ENCODE assay signal across 15 cellular contexts in the genomic region with DNA sequence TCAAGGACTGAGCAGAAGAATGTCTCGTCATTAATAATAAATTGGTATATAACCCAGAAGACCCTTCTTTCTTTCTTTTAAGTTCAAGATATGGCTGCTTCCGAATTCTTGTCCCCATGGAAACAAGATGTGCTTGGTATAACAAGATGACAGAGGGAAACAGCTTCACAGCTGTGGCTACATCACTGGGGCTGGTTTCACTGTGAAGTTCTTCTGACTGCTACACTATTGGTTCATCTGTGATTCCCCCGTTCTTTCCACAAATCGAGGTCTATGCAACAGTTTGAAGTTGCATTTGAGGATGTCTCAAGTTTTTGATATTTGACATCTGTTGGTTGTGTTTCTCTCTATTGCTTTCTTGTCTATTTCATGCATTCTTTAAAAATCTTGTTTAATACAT. TPM values are rescaled to one million over a fixed set of nuclear protein-coding genes. Genes with fewer than 3 reads are reported as not detected.
DNase-seq lines count a peak whose midpoint lies in the region; ATAC-seq and TF ChIP-seq lines count a peak whose summit lies in the region.
"Had no signal": no experiment of that assay in that cellular context is flagged by ENCODE, and none has a peak within 500 bp of the region (broad histone marks: within the 10 kb centered on the region; RNA-seq: fewer than 3 reads in every experiment).

No MANE protein-coding gene starts in this region.

- no TSS peak for BruUV-seq in OCI-LY7 (replicated peaks; lab: Mats Ljungman, UMichigan)

- H3K4me3 Mint-ChIP-seq in CD4-positive, alpha-beta T cell = no peak overlapping the region
- no peak overlapping the region for H3K4me3 Mint-ChIP-seq in activated T-helper 1 cell treated with anti-CD3 and anti-CD28 coated beads, Interleukin-12 subunit alpha, Interleukin-12 subunit beta, Interleukin-2, Interleukin-4 antibody, amounts not matched to agents 30 ng/mL and 10 ng/mL and 1 ng/mL, durations not matched to agents 14 hours and 24 hours and 36 hours
- no peak overlapping the region for H3K4me3 Mint-ChIP-seq in memory B cell
- H3K4me3 Mint-ChIP-seq: GM23338, neural crest cell had no signal

- H3K4me3 ChIP-seq in OCI-LY7 (ENCODE audit: low read depth, low read length, poor library complexity, severe bottlenecking) = no peak overlapping the region
- no peak overlapping the region for H3K4me3 ChIP-seq in MG63
- H3K4me3 ChIP-seq: gastrocnemius medialis, GM23338, smooth muscle cell had no signal

- POLR2A ChIA-PET in CD4-positive, alpha-beta T cell (lab: Charles Lee) = interaction anchor here (2.8 to 3.4 kb wide), 2 partner anchors 10 to 25 kb away, joined by 10 to 24 read pairs; a partner anchor contains a TSS
- POLR2A ChIA-PET in OCI-LY7 (lab: Charles Lee) = no interaction called here

- H4K20me1 ChIP-seq in OCI-LY7 (ENCODE audit: insufficient read depth, low read length) = no peaks in the 10 kb centered on the region

- H3K27me3 Mint-ChIP-seq in CD4-positive, alpha-beta T cell = no peaks in the 10 kb centered on the region
- no peaks in the 10 kb centered on the region for H3K27me3 Mint-ChIP-seq in activated T-helper 1 cell treated with anti-CD3 and anti-CD28 coated beads, Interleukin-12 subunit alpha, Interleukin-12 subunit beta, Interleukin-2, Interleukin-4 antibody, amounts not matched to agents 30 ng/mL and 10 ng/mL and 1 ng/mL, durations not matched to agents 14 hours and 24 hours and 36 hours (ENCODE audit: insufficient read depth)
- no peaks in the 10 kb centered on the region for H3K27me3 Mint-ChIP-seq in memory B cell

- ATAC-seq in CD4-positive, alpha-beta T cell (ENCODE audit: poor library complexity) = peak; percentile 92
- ATAC-seq in HG03175 (IDR thresholded peaks at IDR 0.05; ENCODE audit: unreplicated experiment) (peak; percentile 52), memory B cell (ENCODE audit: low read depth) (peak; percentile 90)
- ATAC-seq: gastrocnemius medialis, GM23338 had no signal

- no peaks in the 10 kb centered on the region for H3K4me1 ChIP-seq in OCI-LY7 (ENCODE audit: insufficient read depth, low read length, poor library complexity, severe bottlenecking)
- H3K4me1 ChIP-seq: gastrocnemius medialis had no signal

- H3K4me2 ChIP-seq in OCI-LY7 (ENCODE audit: low read length) = no peak overlapping the region
- H3K4me2 ChIP-seq: GM23338, smooth muscle cell had no signal

- H3K27ac Mint-ChIP-seq in CD4-positive, alpha-beta T cell = peak overlapping the region; percentile 74
- H3K27ac Mint-ChIP-seq in activated T-helper 1 cell treated with anti-CD3 and anti-CD28 coated beads, Interleukin-12 subunit alpha, Interleukin-12 subunit beta, Interleukin-2, Interleukin-4 antibody, amounts not matched to agents 30 ng/mL and 10 ng/mL and 1 ng/mL, durations not matched to agents 14 hours and 24 hours and 36 hours = peak overlapping the region; percentile 75
- H3K27ac Mint-ChIP-seq in memory B cell = no peak overlapping the region
- H3K27ac Mint-ChIP-seq: GM23338 had no signal

- no peak for TF ChIP-seq CTCF in CD4-positive, alpha-beta T cell (IDR thresholded peaks at IDR 0.05)
- no peak for TF ChIP-seq CTCF in OCI-LY7 (conservative IDR thresholded peaks at IDR 0.05; ENCODE audit: low read length)

- DNase-seq in CD4-positive, alpha-beta T cell = peak in 2 of 10 experiments; percentile 11 to 34
- DNase-seq in activated T-helper 1 cell treated with anti-CD3 and anti-CD28 coated beads, Interleukin-12 subunit alpha, Interleukin-12 subunit beta, Interleukin-2, Interleukin-4 antibody, amounts not matched to agents 30 ng/mL and 10 ng/mL and 1 ng/mL, durations not matched to agents 14 hours and 24 hours and 36 hours (ENCODE audit: low spot score) = peak; percentile 59
- DNase-seq in memory B cell (ENCODE audit: low spot score in 2 of 2) (no peak), OCI-LY7 (ENCODE audit: low spot score) (no peak), MG63 (no peak), NCI-H1694 (lab: John Stamatoyannopoulos, UW) (no peak), SK-N-DZ (ENCODE audit: low spot score) (no peak)
- DNase-seq: dermis blood vessel endothelial cell, gastrocnemius medialis, kidney glomerular epithelial cell had no signal

- H3K9me2 ChIP-seq in OCI-LY7 (ENCODE audit: insufficient read depth, low read length) = no peaks in the 10 kb centered on the region

- no peaks in the 10 kb centered on the region for H3K36me3 Mint-ChIP-seq in CD4-positive, alpha-beta T cell (ENCODE audit: low read depth)
- H3K36me3 Mint-ChIP-seq in activated T-helper 1 cell treated with anti-CD3 and anti-CD28 coated beads, Interleukin-12 subunit alpha, Interleukin-12 subunit beta, Interleukin-2, Interleukin-4 antibody, amounts not matched to agents 30 ng/mL and 10 ng/mL and 1 ng/mL, durations not matched to agents 14 hours and 24 hours and 36 hours (ENCODE audit: low read depth) = peaks cover 4% of the 10 kb centered on the region
- no peaks in the 10 kb centered on the region for H3K36me3 Mint-ChIP-seq in memory B cell

- H2AFZ ChIP-seq in OCI-LY7 (ENCODE audit: low read length) = no peak overlapping the region
- H2AFZ ChIP-seq: GM23338 had no signal

- no peaks in the 10 kb centered on the region for H3K27me3 ChIP-seq in CD4-positive, alpha-beta T cell (ENCODE audit: control insufficient read depth, insufficient read depth, low read length)
- no peaks in the 10 kb centered on the region for H3K27me3 ChIP-seq in MG63
- H3K27me3 ChIP-seq: gastrocnemius medialis had no signal

- H3K4me1 Mint-ChIP-seq in CD4-positive, alpha-beta T cell (ENCODE audit: low read depth) = peaks cover 42% of the 10 kb centered on the region
- peaks cover 55% of the 10 kb centered on the region for H3K4me1 Mint-ChIP-seq in activated T-helper 1 cell treated with anti-CD3 and anti-CD28 coated beads, Interleukin-12 subunit alpha, Interleukin-12 subunit beta, Interleukin-2, Interleukin-4 antibody, amounts not matched to agents 30 ng/mL and 10 ng/mL and 1 ng/mL, durations not matched to agents 14 hours and 24 hours and 36 hours (ENCODE audit: low read depth)
- peaks cover 12% of the 10 kb centered on the region for H3K4me1 Mint-ChIP-seq in memory B cell

- H3K9me3 Mint-ChIP-seq in CD4-positive, alpha-beta T cell = no peaks in the 10 kb centered on the region
- no peaks in the 10 kb centered on the region for H3K9me3 Mint-ChIP-seq in activated T-helper 1 cell treated with anti-CD3 and anti-CD28 coated beads, Interleukin-12 subunit alpha, Interleukin-12 subunit beta, Interleukin-2, Interleukin-4 antibody, amounts not matched to agents 30 ng/mL and 10 ng/mL and 1 ng/mL, durations not matched to agents 14 hours and 24 hours and 36 hours
- H3K9me3 Mint-ChIP-seq in memory B cell = no peaks in the 10 kb centered on the region
- H3K9me3 Mint-ChIP-seq: GM23338, neural crest cell had no signal

- H3K9me3 ChIP-seq in CD4-positive, alpha-beta T cell (ENCODE audit: control insufficient read depth, low read length) = no peaks in the 10 kb centered on the region
- no peaks in the 10 kb centered on the region for H3K9me3 ChIP-seq in OCI-LY7 (ENCODE audit: low read length)
- no peaks in the 10 kb centered on the region for H3K9me3 ChIP-seq in MG63
- H3K9me3 ChIP-seq: gastrocnemius medialis had no signal

- CTCF ChIA-PET in CD4-positive, alpha-beta T cell (lab: Charles Lee) = interaction anchor here (1.4 to 1.7 kb wide), 2 partner anchors 17 to 24 kb away, joined by 4 read pairs; no protein-coding TSS in a partner anchor
- CTCF ChIA-PET in OCI-LY7 (lab: Charles Lee; ENCODE audit: unreplicated experiment) = no interaction called here

- no peak overlapping the region for H3K27ac ChIP-seq in CD4-positive, alpha-beta T cell (ENCODE audit: low read depth, low read length)
- H3K27ac ChIP-seq in OCI-LY7 (ENCODE audit: low read depth, low read length, poor library complexity, severe bottlenecking) = no peak overlapping the region
- H3K27ac ChIP-seq: C4-2B, gastrocnemius medialis had no signal

- intact Hi-C loops in CD4-positive, alpha-beta T cell (cut with DNase I, micrococcal nuclease) = no loop called here
- intact Hi-C loops in activated T-helper 1 cell treated with anti-CD3 and anti-CD28 coated beads, Interleukin-12 subunit alpha, Interleukin-12 subunit beta, Interleukin-2, Interleukin-4 antibody, amounts not matched to agents 30 ng/mL and 10 ng/mL and 1 ng/mL, durations not matched to agents 14 hours and 24 hours and 36 hours (cut with micrococcal nuclease) = loop anchor here (1.0 to 10.0 kb wide), 4 partner anchors 9 to 1706 kb away; no protein-coding TSS in a partner anchor
- intact Hi-C loops in OCI-LY7 (cut with micrococcal nuclease; ENCODE audit: unreplicated experiment) = no loop called here

- no peaks in the 10 kb centered on the region for H3K79me2 ChIP-seq in OCI-LY7 (ENCODE audit: insufficient read depth, low read depth, low read length)

- no peaks in the 10 kb centered on the region for H3K36me3 ChIP-seq in OCI-LY7 (ENCODE audit: insufficient read depth, low read length)
- no peaks in the 10 kb centered on the region for H3K36me3 ChIP-seq in MG63
- H3K36me3 ChIP-seq: gastrocnemius medialis had no signal

RNA-seq across cellular contexts. Expression of a gene that starts 12.3 kb away (rescaled TPM):
- total RNA-seq in CD4-positive, alpha-beta T cell = under 1 TPM; 0.11 to 0.16 TPM
- 0.86 and 1.0 TPM in 2 replicates for total RNA-seq in activated T-helper 1 cell treated with anti-CD3 and anti-CD28 coated beads, Interleukin-12 subunit alpha, Interleukin-12 subunit beta, Interleukin-2, Interleukin-4 antibody, amounts not matched to agents 30 ng/mL and 10 ng/mL and 1 ng/mL, durations not matched to agents 14 hours and 24 hours and 36 hours
- not detected in 2 replicates for total RNA-seq in OCI-LY7 (2014; rRNA removed; shearing (Covaris generic))
- total RNA-seq in OCI-LY7 (2022) = not detected in 2 replicates
- total RNA-seq in MG63 (2014; rRNA removed; shearing (Covaris generic); ENCODE audit: low replicate concordance) = not detected in 2 replicates
- not detected in 2 replicates for polyA plus RNA-seq in SK-N-DZ (2014; cell fraction: cytosol; rRNA removed)
- not detected in 2 replicates for polyA plus RNA-seq in SK-N-DZ (2014; cell fraction: nucleus; rRNA removed)
- total RNA-seq: dermis blood vessel endothelial cell, GM23338, neural crest cell, smooth muscle cell had no signal
- polyA plus RNA-seq: GM23338, smooth muscle cell had no signal

RNA-seq across cellular contexts. Expression of a gene that starts 24.8 kb away (rescaled TPM):
- 10 to 100 TPM; 54.3 to 63.4 TPM for total RNA-seq in CD4-positive, alpha-beta T cell
- 40.1 and 54.9 TPM in 2 replicates for total RNA-seq in activated T-helper 1 cell treated with anti-CD3 and anti-CD28 coated beads, Interleukin-12 subunit alpha, Interleukin-12 subunit beta, Interleukin-2, Interleukin-4 antibody, amounts not matched to agents 30 ng/mL and 10 ng/mL and 1 ng/mL, durations not matched to agents 14 hours and 24 hours and 36 hours
- 8.2 and 8.6 TPM in 2 replicates for total RNA-seq in OCI-LY7 (2014; rRNA removed; shearing (Covaris generic))
- total RNA-seq in OCI-LY7 (2022) = 6.6 and 6.9 TPM in 2 replicates
- 1.3 and 1.9 TPM in 2 replicates for total RNA-seq in MG63 (2014; rRNA removed; shearing (Covaris generic); ENCODE audit: low replicate concordance)
- 0.13 TPM in 1 of 2 replicates, not detected in the other for polyA plus RNA-seq in SK-N-DZ (2014; cell fraction: cytosol; rRNA removed)
- polyA plus RNA-seq in SK-N-DZ (2014; cell fraction: nucleus; rRNA removed) = 0.01 and 0.23 TPM in 2 replicates
